ENCODE assay signal across 9 cellular contexts in genomic region chr18:54147439-54147838, GRCh38.
DNase-seq lines count a peak whose midpoint lies in the region; ATAC-seq and TF ChIP-seq lines count a peak whose summit lies in the region.
"Had no signal": no experiment of that assay in that cellular context is flagged by ENCODE, and none has a peak within 500 bp of the region (broad histone marks: within the 10 kb centered on the region; RNA-seq: fewer than 3 reads in every experiment).

No MANE protein-coding gene starts in this region.

- H3K36me3 Mint-ChIP-seq in type B pancreatic cell: peaks cover 18% of the 10 kb centered on the region

- no peak for TF ChIP-seq CTCF in type B pancreatic cell (conservative IDR thresholded peaks at IDR 0.05)

- DNase-seq in stimulated activated CD4-positive, alpha-beta T cell treated with anti-CD3 and anti-CD28 coated beads, Interleukin-1b, Interleukin-23, amount 100 ng/mL, for 48 hours: peak; percentile 32
- no peak for DNase-seq in stimulated activated CD4-positive, alpha-beta T cell treated with anti-CD3 and anti-CD28 coated beads, Interleukin-4, amount 100 ng/mL, for 4 hours
- DNase-seq in NCI-H2171 (lab: John Stamatoyannopoulos, UW) (peak; percentile 9), type B pancreatic cell (ENCODE audit: extremely low spot score, unreplicated experiment) (no peak), NCI-H510A (lab: John Stamatoyannopoulos, UW) (no peak), NCI-H510A treated with DMSO at 0.1 percent for 48 hours (lab: John Stamatoyannopoulos, UW) (no peak), hepatic stellate cell (ENCODE audit: low spot score) (no peak)

- peaks cover 11% of the 10 kb centered on the region for H3K9me3 Mint-ChIP-seq in type B pancreatic cell

- no peaks in the 10 kb centered on the region for H3K27me3 Mint-ChIP-seq in type B pancreatic cell

- H3K4me1 Mint-ChIP-seq in type B pancreatic cell (ENCODE audit: unreplicated experiment): peaks cover 12% of the 10 kb centered on the region

- peak overlapping the region; percentile 57 for H3K27ac Mint-ChIP-seq in type B pancreatic cell

- peak; percentile 79 for ATAC-seq in HG02759 (IDR thresholded peaks at IDR 0.05; ENCODE audit: unreplicated experiment)
- ATAC-seq: SK-N-SH treated with all-trans-retinoic acid at 6 μM for 48 hours had no signal

- peak overlapping the region; percentile 44 for H3K4me3 Mint-ChIP-seq in type B pancreatic cell

Comparison
In these comparisons a context has a peak if more than half of its experiments do, and no peak if none do; other contexts are left out.
1. DNase-seq: peak in stimulated activated CD4-positive, alpha-beta T cell treated with anti-CD3 and anti-CD28 coated beads, Interleukin-1b, Interleukin-23, amount 100 ng/mL, for 48 hours (single experiment) and NCI-H2171 (single experiment); none in stimulated activated CD4-positive, alpha-beta T cell treated with anti-CD3 and anti-CD28 coated beads, Interleukin-4, amount 100 ng/mL, for 4 hours (0 of 2), type B pancreatic cell (single experiment), NCI-H510A (single experiment), NCI-H510A treated with DMSO at 0.1 percent for 48 hours (single experiment) and hepatic stellate cell (single experiment).